Comparison of ENCODE assay signal across 3 cellular contexts in the genomic region with DNA sequence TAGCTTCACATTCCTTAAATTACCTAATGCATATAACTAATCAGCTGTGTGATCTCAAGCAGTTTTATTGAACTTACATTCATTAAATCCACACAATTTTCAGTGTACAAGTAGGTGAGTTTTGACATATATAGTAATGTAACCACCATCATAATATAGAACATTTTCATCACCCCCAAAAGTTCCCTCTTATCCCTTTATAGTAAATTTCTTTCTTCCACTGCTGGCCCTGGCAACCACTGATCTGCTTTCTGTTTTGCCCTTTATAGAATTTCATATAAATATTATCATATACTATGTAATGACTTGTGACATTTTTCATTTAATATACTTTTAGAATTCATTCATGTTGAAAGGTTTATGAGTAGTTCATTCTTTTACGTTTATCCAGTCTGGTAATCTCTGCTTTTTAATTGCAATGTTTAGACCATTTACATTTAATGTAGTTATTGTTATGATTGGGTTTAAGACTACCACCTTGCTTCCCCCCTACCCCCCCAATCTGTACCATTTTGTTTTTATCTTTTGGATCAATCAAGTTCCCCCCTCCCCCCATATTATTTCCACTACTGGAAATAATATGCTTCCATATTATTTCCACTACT.
A peak's percentile ranks its signal among the peaks of the same experiment; 100 is the strongest.
TF ChIP-seq lines count a peak whose summit lies in the region.

No MANE protein-coding gene starts in this region.

TF ChIP-seq in HepG2, 621 proteins besides CTCF, POLR2A, EP300 and RAD21:
- no peak for TF ChIP-seq JARID2 (CRISPR knock-in tag; IDR thresholded peaks at IDR 0.05; ENCODE audit: insufficient replicate concordance)
- TF ChIP-seq ZNF354B (CRISPR knock-in tag; IDR thresholded peaks at IDR 0.05) = peak; percentile 61; the same call in 1 of the 2 replicates
- TF ChIP-seq ZNF660 (CRISPR knock-in tag; IDR thresholded peaks at IDR 0.05; ENCODE audit: borderline replicate concordance, low read depth) = no peak

TF ChIP-seq in HCT116, 20 proteins besides CTCF, POLR2A, EP300 and RAD21:
- TF ChIP-seq ATF3 (IDR thresholded peaks at IDR 0.05) (no peak), YY1 (IDR thresholded peaks at IDR 0.05; ENCODE audit: extremely low read depth, insufficient replicate concordance, low read depth, low read length) (no peak), SP1 (IDR thresholded peaks at IDR 0.05; ENCODE audit: low read depth) (no peak), ZBTB33 (IDR thresholded peaks at IDR 0.05; ENCODE audit: extremely low read depth, insufficient replicate concordance, low read length) (no peak), MAX (IDR thresholded peaks at IDR 0.05) (no peak), FOSL1 (IDR thresholded peaks at IDR 0.05; ENCODE audit: low read depth) (no peak), CBX3 (IDR thresholded peaks at IDR 0.05; ENCODE audit: low read depth) (peak; percentile 59; the same call in 1 of the 2 replicates)

TF ChIP-seq in GM12878, 131 proteins besides CTCF, POLR2A, EP300 and RAD21:
- TF ChIP-seq USF1 (IDR thresholded peaks at IDR 0.05; ENCODE audit: borderline replicate concordance, extremely low read length, insufficient read depth, low read depth, low read length) (no peak), NFXL1 (IDR thresholded peaks at IDR 0.05; ENCODE audit: borderline replicate concordance) (peak; percentile 69; the same call in 1 of the 2 replicates), KLF5 (IDR thresholded peaks at IDR 0.05; ENCODE audit: partially characterized antibody) (no peak), ETV6 (conservative IDR thresholded peaks at IDR 0.05 in 1 of 2, IDR thresholded peaks at IDR 0.05 in 1 of 2; ENCODE audit: borderline replicate concordance in 1 of 2, low read depth in 1 of 2) (peak in 1 of 2 experiments; percentile 97; a peak in 2 of 4 replicates)
TF ChIP-seq in GM12878: peak in this region for 2.
